28 cellular contexts compared by ENCODE assay signal in the genomic region with DNA sequence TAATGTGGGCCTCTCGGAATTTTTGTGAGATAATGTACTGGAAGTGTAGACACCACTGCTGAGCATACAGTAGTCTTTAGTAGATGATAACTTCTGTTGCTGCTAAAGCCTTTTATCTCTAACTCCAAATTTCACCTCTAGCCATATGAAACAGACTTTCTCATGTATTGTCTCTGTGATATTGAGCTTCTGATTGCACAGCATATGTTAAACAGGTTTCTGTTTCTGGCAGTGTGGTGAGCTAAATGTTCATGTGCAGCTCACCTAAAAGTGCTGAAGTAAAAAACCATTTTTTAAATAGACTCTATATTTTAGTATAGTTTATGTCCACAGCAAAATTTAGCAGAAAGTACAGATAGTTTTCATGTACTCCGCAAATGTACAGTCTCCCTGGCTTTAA.
"Had no signal": no experiment of that assay in that cellular context is flagged by ENCODE, and none has a peak within 500 bp of the region (broad histone marks: within the 10 kb centered on the region; RNA-seq: fewer than 3 reads in every experiment).

No MANE protein-coding gene starts in this region.

- DNase-seq: immature natural killer cell; kidney; left colon; left lung; lower lobe of right lung; mammary epithelial cell; mesenchymal stem cell; naive thymus-derived CD8-positive, alpha-beta T cell; nucleus accumbens; pancreas; posterior cingulate gyrus; retina; right cardiac atrium; stimulated activated CD4-positive, alpha-beta T cell treated with anti-CD3 and anti-CD28 coated beads, Interleukin-12 subunit alpha, Interleukin-12 subunit beta, amount 100 ng/mL, for 4 hours; stimulated activated CD4-positive, alpha-beta T cell treated with anti-CD3 and anti-CD28 coated beads, Interleukin-15, amount 100 ng/mL, for 24 hours; stimulated activated CD4-positive, alpha-beta T cell treated with anti-CD3 and anti-CD28 coated beads, Interleukin-2, amount 100 ng/mL, for 24 hours; stimulated activated CD4-positive, alpha-beta T cell treated with anti-CD3 and anti-CD28 coated beads, Interleukin-4, amount 100 ng/mL, for 1 hour; stimulated activated naive B cell treated with anti-CD40 and anti-IgM and Interleukin-4, amounts not matched to agents 10 μg/mL and 1 μg/mL and 100 μg/mL, for 72 hours; stimulated activated naive CD8-positive, alpha-beta T cell treated with anti-CD3 and anti-CD28 coated beads, Interleukin-15, Interleukin-2, amounts not matched to agents 100 U/mL and 50 U/mL, for 24 hours; stomach; testis; thyroid gland; transverse colon; upper lobe of left lung had no signal

- H3K36me3 ChIP-seq: left lung, lower lobe of right lung, pancreas, prostate gland, stomach, thyroid gland, transverse colon, upper lobe of left lung, vagina had no signal

- H3K27ac ChIP-seq: left lung, lower lobe of right lung, pancreas, prostate gland, skin epidermis, stomach, testis, thyroid gland, transverse colon, upper lobe of left lung, vagina had no signal

- ATAC-seq: left colon; left lung; lower lobe of right lung; naive thymus-derived CD8-positive, alpha-beta T cell; pancreas; right cardiac atrium; sciatic nerve; stimulated activated naive B cell treated with anti-CD40 and anti-IgM and Interleukin-4, amounts not matched to agents 10 μg/mL and 1 μg/mL and 100 μg/mL, for 72 hours; stimulated activated naive CD8-positive, alpha-beta T cell treated with anti-CD3 and anti-CD28 coated beads, Interleukin-15, Interleukin-2, amounts not matched to agents 100 U/mL and 50 U/mL, for 24 hours had no signal

- H3K27me3 ChIP-seq: left lung, pancreas, stomach, testis, thyroid gland, transverse colon, upper lobe of left lung, vagina had no signal

- H3K4me3 ChIP-seq: left lung, lower lobe of right lung, pancreas, prostate gland, skin epidermis, stomach, testis, thyroid gland, transverse colon, upper lobe of left lung, vagina had no signal

- H3K9me3 ChIP-seq: left lung, lower lobe of right lung, pancreas, prostate gland, stomach, testis, thyroid gland, transverse colon, upper lobe of left lung, vagina had no signal

- H3K4me1 ChIP-seq: left lung, lower lobe of right lung, pancreas, prostate gland, stomach, testis, thyroid gland, transverse colon, upper lobe of left lung, vagina had no signal
